ENCODE assay signal across 1 cellular context in the genomic region with DNA sequence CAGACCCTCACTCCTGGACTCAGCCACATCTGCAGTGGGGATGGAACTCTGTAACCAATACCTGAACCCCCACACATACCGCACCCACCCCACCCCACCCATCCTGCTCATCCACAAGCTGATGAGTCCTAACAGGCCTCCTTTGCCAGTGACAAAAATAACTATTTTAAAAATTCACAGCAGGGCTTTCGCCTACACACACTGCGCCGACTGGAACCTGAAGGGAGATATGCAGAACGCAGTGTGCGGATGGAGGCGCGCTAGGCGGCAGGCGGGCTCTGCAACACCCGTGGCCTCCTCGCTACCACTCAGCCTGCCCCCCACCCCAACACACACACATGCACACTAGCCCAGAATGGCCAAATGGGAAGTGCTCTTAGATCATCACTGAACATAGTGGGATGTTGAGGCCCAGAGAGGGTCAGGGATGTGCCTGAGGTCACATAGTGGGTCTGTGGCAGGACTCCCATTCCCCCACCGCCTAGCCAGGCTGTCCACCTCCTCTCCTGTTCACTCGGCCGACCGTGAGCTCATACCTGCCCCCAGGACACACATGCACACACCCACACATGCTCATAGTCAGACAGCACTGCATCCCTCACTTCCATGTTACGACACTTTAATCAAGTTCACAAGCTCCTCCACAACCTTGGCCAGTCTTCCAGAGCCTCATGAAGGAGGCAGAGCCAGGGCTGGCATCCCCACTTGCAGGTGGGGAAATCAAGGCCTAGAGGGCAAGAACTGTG.
TF ChIP-seq lines count a peak whose summit lies in the region.

No MANE protein-coding gene starts in this region.

TF ChIP-seq in HepG2, 621 proteins besides CTCF, POLR2A, EP300 and RAD21:
- TF ChIP-seq SRSF9 (IDR thresholded peaks at IDR 0.05; ENCODE audit: borderline replicate concordance, insufficient read depth, low read depth, low read length, poor library complexity, severe bottlenecking) (no peak), AGO2 (optimal IDR thresholded peaks at IDR 0.05; ENCODE audit: low read depth, low read length) (peak; percentile 44), RBFOX2 (IDR thresholded peaks at IDR 0.05; ENCODE audit: low read depth, low read length) (0 out of 2 replicates have a peak, but pooled peaks have one; percentile 21), MXD4 (CRISPR knock-in tag; IDR thresholded peaks at IDR 0.05) (no peak), ZNF589 (CRISPR knock-in tag; conservative IDR thresholded peaks at IDR 0.05) (no peak), ZFX (CRISPR knock-in tag; IDR thresholded peaks at IDR 0.05; ENCODE audit: low read depth) (no peak), WIZ (CRISPR knock-in tag; IDR thresholded peaks at IDR 0.05) (no peak)
- TF ChIP-seq, protein P1, sequence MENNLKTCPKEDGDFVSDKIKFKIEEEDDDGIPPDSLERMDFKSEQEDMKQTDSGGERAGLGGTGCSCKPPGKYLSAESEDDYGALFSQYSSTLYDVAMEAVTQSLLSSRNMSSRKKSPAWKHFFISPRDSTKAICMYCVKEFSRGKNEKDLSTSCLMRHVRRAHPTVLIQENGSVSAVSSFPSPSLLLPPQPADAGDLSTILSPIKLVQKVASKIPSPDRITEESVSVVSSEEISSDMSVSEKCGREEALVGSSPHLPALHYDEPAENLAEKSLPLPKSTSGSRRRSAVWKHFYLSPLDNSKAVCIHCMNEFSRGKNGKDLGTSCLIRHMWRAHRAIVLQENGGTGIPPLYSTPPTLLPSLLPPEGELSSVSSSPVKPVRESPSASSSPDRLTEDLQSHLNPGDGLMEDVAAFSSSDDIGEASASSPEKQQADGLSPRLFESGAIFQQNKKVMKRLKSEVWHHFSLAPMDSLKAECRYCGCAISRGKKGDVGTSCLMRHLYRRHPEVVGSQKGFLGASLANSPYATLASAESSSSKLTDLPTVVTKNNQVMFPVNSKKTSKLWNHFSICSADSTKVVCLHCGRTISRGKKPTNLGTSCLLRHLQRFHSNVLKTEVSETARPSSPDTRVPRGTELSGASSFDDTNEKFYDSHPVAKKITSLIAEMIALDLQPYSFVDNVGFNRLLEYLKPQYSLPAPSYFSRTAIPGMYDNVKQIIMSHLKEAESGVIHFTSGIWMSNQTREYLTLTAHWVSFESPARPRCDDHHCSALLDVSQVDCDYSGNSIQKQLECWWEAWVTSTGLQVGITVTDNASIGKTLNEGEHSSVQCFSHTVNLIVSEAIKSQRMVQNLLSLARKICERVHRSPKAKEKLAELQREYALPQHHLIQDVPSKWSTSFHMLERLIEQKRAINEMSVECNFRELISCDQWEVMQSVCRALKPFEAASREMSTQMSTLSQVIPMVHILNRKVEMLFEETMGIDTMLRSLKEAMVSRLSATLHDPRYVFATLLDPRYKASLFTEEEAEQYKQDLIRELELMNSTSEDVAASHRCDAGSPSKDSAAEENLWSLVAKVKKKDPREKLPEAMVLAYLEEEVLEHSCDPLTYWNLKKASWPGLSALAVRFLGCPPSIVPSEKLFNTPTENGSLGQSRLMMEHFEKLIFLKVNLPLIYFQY (CRISPR knock-in tag; IDR thresholded peaks at IDR 0.05; ENCODE audit: borderline replicate concordance): no peak
- TF ChIP-seq, protein P2, sequence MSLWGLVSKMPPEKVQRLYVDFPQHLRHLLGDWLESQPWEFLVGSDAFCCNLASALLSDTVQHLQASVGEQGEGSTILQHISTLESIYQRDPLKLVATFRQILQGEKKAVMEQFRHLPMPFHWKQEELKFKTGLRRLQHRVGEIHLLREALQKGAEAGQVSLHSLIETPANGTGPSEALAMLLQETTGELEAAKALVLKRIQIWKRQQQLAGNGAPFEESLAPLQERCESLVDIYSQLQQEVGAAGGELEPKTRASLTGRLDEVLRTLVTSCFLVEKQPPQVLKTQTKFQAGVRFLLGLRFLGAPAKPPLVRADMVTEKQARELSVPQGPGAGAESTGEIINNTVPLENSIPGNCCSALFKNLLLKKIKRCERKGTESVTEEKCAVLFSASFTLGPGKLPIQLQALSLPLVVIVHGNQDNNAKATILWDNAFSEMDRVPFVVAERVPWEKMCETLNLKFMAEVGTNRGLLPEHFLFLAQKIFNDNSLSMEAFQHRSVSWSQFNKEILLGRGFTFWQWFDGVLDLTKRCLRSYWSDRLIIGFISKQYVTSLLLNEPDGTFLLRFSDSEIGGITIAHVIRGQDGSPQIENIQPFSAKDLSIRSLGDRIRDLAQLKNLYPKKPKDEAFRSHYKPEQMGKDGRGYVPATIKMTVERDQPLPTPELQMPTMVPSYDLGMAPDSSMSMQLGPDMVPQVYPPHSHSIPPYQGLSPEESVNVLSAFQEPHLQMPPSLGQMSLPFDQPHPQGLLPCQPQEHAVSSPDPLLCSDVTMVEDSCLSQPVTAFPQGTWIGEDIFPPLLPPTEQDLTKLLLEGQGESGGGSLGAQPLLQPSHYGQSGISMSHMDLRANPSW (CRISPR knock-in tag; IDR thresholded peaks at IDR 0.05; ENCODE audit: borderline replicate concordance): no peak
